Comparison of ENCODE assay signal across 1 cellular context in the genomic region with DNA sequence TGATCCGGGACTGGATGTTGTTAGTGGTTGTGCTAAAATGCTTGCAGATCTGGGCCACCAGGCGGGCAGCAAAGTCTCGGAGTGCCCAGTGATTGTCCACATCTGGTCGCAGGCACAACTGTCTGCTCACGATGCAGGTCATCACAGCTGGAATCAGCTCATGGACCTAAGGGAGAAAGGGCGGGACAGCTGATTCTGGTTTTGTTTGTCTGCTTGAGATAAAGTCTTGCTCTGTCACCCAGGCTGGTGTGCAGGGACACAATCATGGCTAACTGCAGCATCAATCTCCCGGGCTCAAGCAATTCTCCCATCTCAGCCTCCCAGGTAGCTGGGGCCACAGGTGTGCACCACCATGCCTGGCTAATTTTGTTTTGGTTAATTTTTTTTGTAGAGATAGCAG.
TF ChIP-seq lines count a peak whose summit lies in the region.

No MANE protein-coding gene starts in this region.

TF ChIP-seq in GM23338, 12 proteins besides CTCF, POLR2A, EP300 and RAD21 (continued from another document):
- TF ChIP-seq, protein P1, sequence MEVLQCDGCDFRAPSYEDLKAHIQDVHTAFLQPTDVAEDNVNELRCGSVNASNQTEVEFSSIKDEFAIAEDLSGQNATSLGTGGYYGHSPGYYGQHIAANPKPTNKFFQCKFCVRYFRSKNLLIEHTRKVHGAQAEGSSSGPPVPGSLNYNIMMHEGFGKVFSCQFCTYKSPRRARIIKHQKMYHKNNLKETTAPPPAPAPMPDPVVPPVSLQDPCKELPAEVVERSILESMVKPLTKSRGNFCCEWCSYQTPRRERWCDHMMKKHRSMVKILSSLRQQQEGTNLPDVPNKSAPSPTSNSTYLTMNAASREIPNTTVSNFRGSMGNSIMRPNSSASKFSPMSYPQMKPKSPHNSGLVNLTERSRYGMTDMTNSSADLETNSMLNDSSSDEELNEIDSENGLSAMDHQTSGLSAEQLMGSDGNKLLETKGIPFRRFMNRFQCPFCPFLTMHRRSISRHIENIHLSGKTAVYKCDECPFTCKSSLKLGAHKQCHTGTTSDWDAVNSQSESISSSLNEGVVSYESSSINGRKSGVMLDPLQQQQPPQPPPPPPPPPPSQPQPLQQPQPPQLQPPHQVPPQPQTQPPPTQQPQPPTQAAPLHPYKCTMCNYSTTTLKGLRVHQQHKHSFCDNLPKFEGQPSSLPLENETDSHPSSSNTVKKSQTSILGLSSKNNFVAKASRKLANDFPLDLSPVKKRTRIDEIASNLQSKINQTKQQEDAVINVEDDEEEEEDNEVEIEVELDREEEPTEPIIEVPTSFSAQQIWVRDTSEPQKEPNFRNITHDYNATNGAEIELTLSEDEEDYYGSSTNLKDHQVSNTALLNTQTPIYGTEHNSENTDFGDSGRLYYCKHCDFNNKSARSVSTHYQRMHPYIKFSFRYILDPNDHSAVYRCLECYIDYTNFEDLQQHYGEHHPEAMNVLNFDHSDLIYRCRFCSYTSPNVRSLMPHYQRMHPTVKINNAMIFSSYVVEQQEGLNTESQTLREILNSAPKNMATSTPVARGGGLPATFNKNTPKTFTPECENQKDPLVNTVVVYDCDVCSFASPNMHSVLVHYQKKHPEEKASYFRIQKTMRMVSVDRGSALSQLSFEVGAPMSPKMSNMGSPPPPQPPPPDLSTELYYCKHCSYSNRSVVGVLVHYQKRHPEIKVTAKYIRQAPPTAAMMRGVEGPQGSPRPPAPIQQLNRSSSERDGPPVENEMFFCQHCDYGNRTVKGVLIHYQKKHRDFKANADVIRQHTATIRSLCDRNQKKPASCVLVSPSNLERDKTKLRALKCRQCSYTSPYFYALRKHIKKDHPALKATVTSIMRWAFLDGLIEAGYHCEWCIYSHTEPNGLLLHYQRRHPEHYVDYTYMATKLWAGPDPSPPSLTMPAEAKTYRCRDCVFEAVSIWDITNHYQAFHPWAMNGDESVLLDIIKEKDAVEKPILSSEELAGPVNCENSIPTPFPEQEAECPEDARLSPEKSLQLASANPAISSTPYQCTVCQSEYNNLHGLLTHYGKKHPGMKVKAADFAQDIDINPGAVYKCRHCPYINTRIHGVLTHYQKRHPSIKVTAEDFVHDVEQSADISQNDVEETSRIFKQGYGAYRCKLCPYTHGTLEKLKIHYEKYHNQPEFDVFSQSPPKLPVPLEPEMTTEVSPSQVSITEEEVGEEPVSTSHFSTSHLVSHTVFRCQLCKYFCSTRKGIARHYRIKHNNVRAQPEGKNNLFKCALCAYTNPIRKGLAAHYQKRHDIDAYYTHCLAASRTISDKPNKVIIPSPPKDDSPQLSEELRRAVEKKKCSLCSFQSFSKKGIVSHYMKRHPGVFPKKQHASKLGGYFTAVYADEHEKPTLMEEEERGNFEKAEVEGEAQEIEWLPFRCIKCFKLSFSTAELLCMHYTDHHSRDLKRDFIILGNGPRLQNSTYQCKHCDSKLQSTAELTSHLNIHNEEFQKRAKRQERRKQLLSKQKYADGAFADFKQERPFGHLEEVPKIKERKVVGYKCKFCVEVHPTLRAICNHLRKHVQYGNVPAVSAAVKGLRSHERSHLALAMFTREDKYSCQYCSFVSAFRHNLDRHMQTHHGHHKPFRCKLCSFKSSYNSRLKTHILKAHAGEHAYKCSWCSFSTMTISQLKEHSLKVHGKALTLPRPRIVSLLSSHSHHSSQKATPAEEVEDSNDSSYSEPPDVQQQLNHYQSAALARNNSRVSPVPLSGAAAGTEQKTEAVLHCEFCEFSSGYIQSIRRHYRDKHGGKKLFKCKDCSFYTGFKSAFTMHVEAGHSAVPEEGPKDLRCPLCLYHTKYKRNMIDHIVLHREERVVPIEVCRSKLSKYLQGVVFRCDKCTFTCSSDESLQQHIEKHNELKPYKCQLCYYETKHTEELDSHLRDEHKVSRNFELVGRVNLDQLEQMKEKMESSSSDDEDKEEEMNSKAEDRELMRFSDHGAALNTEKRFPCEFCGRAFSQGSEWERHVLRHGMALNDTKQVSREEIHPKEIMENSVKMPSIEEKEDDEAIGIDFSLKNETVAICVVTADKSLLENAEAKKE (CRISPR knock-in tag; IDR thresholded peaks at IDR 0.05): no peak
- TF ChIP-seq STAT1 (IDR thresholded peaks at IDR 0.05; ENCODE audit: unreplicated experiment) (no peak), JUNB (IDR thresholded peaks at IDR 0.05; ENCODE audit: unreplicated experiment) (no peak), ZNF331 (CRISPR knock-in tag; IDR thresholded peaks at IDR 0.05; ENCODE audit: low read depth) (no peak), NANOG (IDR thresholded peaks at IDR 0.05; ENCODE audit: borderline replicate concordance) (no peak)
